In genomic region chr11:83779876-83780275, GRCh38 we compare ENCODE assay signal across 24 cellular contexts.
"Had no signal": no experiment of that assay in that cellular context is flagged by ENCODE, and none has a peak within 500 bp of the region (broad histone marks: within the 10 kb centered on the region; RNA-seq: fewer than 3 reads in every experiment).

No MANE protein-coding gene starts in this region.

- H3K27ac Mint-ChIP-seq: naive thymus-derived CD8-positive, alpha-beta T cell; nephron progenitor cell; stimulated activated memory B cell treated with anti-CD40 and anti-IgM and Interleukin-4, amounts not matched to agents 10 μg/mL and 1 μg/mL and 100 μg/mL, for 72 hours; type B pancreatic cell had no signal

- H3K36me3 Mint-ChIP-seq: naive thymus-derived CD8-positive, alpha-beta T cell; stimulated activated memory B cell treated with anti-CD40 and anti-IgM and Interleukin-4, amounts not matched to agents 10 μg/mL and 1 μg/mL and 100 μg/mL, for 72 hours; type B pancreatic cell had no signal

- H3K9me3 Mint-ChIP-seq: naive thymus-derived CD8-positive, alpha-beta T cell; nephron progenitor cell; stimulated activated memory B cell treated with anti-CD40 and anti-IgM and Interleukin-4, amounts not matched to agents 10 μg/mL and 1 μg/mL and 100 μg/mL, for 72 hours; type B pancreatic cell had no signal

- H3K4me3 ChIP-seq: colonic mucosa, esophagus muscularis mucosa, heart right ventricle, lower lobe of right lung, psoas muscle, sigmoid colon, testis, tibial artery had no signal

- H3K9me3 ChIP-seq: colonic mucosa, esophagus muscularis mucosa, heart right ventricle, lower lobe of right lung, psoas muscle, sigmoid colon, testis, tibial artery had no signal

- H3K27ac ChIP-seq: colonic mucosa, esophagus muscularis mucosa, heart right ventricle, lower lobe of right lung, psoas muscle, sigmoid colon, testis, tibial artery had no signal

- H3K36me3 ChIP-seq: colonic mucosa, esophagus muscularis mucosa, heart right ventricle, lower lobe of right lung, sigmoid colon, tibial artery had no signal

- H3K4me3 Mint-ChIP-seq: naive thymus-derived CD8-positive, alpha-beta T cell; nephron progenitor cell; stimulated activated memory B cell treated with anti-CD40 and anti-IgM and Interleukin-4, amounts not matched to agents 10 μg/mL and 1 μg/mL and 100 μg/mL, for 72 hours; type B pancreatic cell had no signal

- DNase-seq: colonic mucosa; dermis blood vessel endothelial cell; effector memory CD4-positive, alpha-beta T cell; foreskin fibroblast; glutamatergic neuron; heart right ventricle; hippocampal formation; left ventricle myocardium superior; lower lobe of right lung; naive thymus-derived CD8-positive, alpha-beta T cell; nephron progenitor cell; nucleus accumbens; psoas muscle; right cardiac atrium; sigmoid colon; stimulated activated CD4-positive, alpha-beta T cell treated with anti-CD3 and anti-CD28 coated beads, Interleukin-2, amount 100 ng/mL, for 24 hours; stimulated activated CD4-positive, alpha-beta T cell treated with anti-CD3 and anti-CD28 coated beads, Interleukin-4, amount 100 ng/mL, for 24 hours; stimulated activated naive CD8-positive, alpha-beta T cell treated with anti-CD3 and anti-CD28 coated beads, Interleukin-15, Interleukin-2, amounts not matched to agents 100 U/mL and 50 U/mL, for 24 hours; substantia nigra; testis; tibial artery had no signal

- H3K4me1 Mint-ChIP-seq: naive thymus-derived CD8-positive, alpha-beta T cell; nephron progenitor cell; stimulated activated memory B cell treated with anti-CD40 and anti-IgM and Interleukin-4, amounts not matched to agents 10 μg/mL and 1 μg/mL and 100 μg/mL, for 72 hours had no signal
